11 cellular contexts compared by ENCODE assay signal in the genomic region with DNA sequence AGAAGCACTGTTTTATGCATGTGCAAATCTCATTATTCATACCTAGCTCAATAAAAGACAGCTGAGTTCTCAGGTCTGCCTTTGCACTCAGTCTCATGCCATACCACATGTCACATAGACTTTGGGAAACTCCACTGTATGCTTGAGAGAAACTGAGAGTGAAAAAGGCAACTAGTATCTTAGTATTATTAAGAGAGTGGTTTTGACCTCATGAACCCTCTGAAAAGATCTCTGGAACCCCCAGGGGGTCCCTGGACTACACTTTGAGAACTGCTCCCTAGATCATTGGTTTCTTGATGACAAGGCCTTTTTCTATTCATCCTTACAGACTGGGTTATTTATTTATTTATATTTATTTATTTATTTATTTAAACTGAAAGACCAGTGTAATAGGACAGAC.
A peak's percentile ranks its signal among the peaks of the same experiment; 100 is the strongest.
DNase-seq lines count a peak whose midpoint lies in the region; ATAC-seq and TF ChIP-seq lines count a peak whose summit lies in the region.
"Had no signal": no experiment of that assay in that cellular context is flagged by ENCODE, and none has a peak within 500 bp of the region (broad histone marks: within the 10 kb centered on the region; RNA-seq: fewer than 3 reads in every experiment).

No MANE protein-coding gene starts in this region.

- TF ChIP-seq CTCF in GM13976 (IDR thresholded peaks at IDR 0.05; ENCODE audit: borderline replicate concordance, control extremely low read depth, extremely low read depth, insufficient read depth, missing control alignments) (no peak), HL-60 (IDR thresholded peaks at IDR 0.05; ENCODE audit: insufficient read depth, low read length) (no peak)

- in situ Hi-C loops in GM13976 (cut with MboI; ENCODE audit: low sequenced_read_pairs, unreplicated experiment), result no loop called here

- peak; percentile 38 for DNase-seq in GM13976 (ENCODE audit: low spot score)
- no peak for DNase-seq in HL-60 (ENCODE audit: low read depth in 1 of 2, low spot score in 1 of 2)
- no peak for DNase-seq in hepatic stellate cell (ENCODE audit: low spot score)
- DNase-seq in foreskin melanocyte, result no peak
- DNase-seq in NCI-H2196 (lab: John Stamatoyannopoulos, UW; ENCODE audit: unreplicated experiment), result no peak
- no peak for DNase-seq in NCI-H128 (lab: John Stamatoyannopoulos, UW; ENCODE audit: unreplicated experiment)
- DNase-seq: activated CD4-positive, alpha-beta T cell treated with anti-CD3 and anti-CD28 coated beads, Interleukin-2, amount 10 ng/mL, durations not matched to agents 7 days and 5 days; effector memory CD8-positive, alpha-beta T cell had no signal

- peak overlapping the region; percentile 45 for H3K27ac ChIP-seq in HL-60 (replicated peaks)

- no peak overlapping the region for H3K4me3 ChIP-seq in HL-60 (replicated peaks; ENCODE audit: insufficient read depth, low read length)
- H3K4me3 ChIP-seq: smooth muscle cell had no signal

- H3K27me3 ChIP-seq in HL-60 (ENCODE audit: insufficient read depth, poor library complexity, severe bottlenecking), result no peaks in the 10 kb centered on the region

- ATAC-seq in GM19328 (IDR thresholded peaks at IDR 0.05; ENCODE audit: unreplicated experiment), result peak; percentile 38
- peak; percentile 41 for ATAC-seq in HG02870 (IDR thresholded peaks at IDR 0.05; ENCODE audit: unreplicated experiment)
- ATAC-seq: effector memory CD8-positive, alpha-beta T cell had no signal
